Comparison of ENCODE assay signal across 2 cellular contexts in genomic region chr10:71766717-71767419, GRCh38.
TF ChIP-seq lines count a peak whose summit lies in the region.

No MANE protein-coding gene starts in this region.

TF ChIP-seq in GM12878, 131 proteins besides CTCF, POLR2A, EP300 and RAD21 (continued from another document):
- 0 out of 2 replicates have a peak, but pooled peaks have one; percentile 35 for TF ChIP-seq PKNOX1 (IDR thresholded peaks at IDR 0.05)
- peak; percentile 76 for TF ChIP-seq BMI1 (IDR thresholded peaks at IDR 0.05; ENCODE audit: borderline replicate concordance)
- TF ChIP-seq BACH1 (IDR thresholded peaks at IDR 0.05; ENCODE audit: borderline replicate concordance): 0 out of 2 replicates have a peak, but pooled peaks have one; percentile 8
- TF ChIP-seq NR2F1 (conservative IDR thresholded peaks at IDR 0.05): peak; percentile 63
- no peak for TF ChIP-seq SUZ12 (IDR thresholded peaks at IDR 0.05; ENCODE audit: unreplicated experiment)
- TF ChIP-seq BHLHE40 (IDR thresholded peaks at IDR 0.05; ENCODE audit: borderline replicate concordance in 1 of 2, low read depth in 2 of 2, low read length in 1 of 2): peak in 1 of 2 experiments; percentile 57; a peak in 1 of 4 replicates

TF ChIP-seq in GM23338, 12 proteins besides CTCF, POLR2A, EP300 and RAD21:
- TF ChIP-seq, protein P1, sequence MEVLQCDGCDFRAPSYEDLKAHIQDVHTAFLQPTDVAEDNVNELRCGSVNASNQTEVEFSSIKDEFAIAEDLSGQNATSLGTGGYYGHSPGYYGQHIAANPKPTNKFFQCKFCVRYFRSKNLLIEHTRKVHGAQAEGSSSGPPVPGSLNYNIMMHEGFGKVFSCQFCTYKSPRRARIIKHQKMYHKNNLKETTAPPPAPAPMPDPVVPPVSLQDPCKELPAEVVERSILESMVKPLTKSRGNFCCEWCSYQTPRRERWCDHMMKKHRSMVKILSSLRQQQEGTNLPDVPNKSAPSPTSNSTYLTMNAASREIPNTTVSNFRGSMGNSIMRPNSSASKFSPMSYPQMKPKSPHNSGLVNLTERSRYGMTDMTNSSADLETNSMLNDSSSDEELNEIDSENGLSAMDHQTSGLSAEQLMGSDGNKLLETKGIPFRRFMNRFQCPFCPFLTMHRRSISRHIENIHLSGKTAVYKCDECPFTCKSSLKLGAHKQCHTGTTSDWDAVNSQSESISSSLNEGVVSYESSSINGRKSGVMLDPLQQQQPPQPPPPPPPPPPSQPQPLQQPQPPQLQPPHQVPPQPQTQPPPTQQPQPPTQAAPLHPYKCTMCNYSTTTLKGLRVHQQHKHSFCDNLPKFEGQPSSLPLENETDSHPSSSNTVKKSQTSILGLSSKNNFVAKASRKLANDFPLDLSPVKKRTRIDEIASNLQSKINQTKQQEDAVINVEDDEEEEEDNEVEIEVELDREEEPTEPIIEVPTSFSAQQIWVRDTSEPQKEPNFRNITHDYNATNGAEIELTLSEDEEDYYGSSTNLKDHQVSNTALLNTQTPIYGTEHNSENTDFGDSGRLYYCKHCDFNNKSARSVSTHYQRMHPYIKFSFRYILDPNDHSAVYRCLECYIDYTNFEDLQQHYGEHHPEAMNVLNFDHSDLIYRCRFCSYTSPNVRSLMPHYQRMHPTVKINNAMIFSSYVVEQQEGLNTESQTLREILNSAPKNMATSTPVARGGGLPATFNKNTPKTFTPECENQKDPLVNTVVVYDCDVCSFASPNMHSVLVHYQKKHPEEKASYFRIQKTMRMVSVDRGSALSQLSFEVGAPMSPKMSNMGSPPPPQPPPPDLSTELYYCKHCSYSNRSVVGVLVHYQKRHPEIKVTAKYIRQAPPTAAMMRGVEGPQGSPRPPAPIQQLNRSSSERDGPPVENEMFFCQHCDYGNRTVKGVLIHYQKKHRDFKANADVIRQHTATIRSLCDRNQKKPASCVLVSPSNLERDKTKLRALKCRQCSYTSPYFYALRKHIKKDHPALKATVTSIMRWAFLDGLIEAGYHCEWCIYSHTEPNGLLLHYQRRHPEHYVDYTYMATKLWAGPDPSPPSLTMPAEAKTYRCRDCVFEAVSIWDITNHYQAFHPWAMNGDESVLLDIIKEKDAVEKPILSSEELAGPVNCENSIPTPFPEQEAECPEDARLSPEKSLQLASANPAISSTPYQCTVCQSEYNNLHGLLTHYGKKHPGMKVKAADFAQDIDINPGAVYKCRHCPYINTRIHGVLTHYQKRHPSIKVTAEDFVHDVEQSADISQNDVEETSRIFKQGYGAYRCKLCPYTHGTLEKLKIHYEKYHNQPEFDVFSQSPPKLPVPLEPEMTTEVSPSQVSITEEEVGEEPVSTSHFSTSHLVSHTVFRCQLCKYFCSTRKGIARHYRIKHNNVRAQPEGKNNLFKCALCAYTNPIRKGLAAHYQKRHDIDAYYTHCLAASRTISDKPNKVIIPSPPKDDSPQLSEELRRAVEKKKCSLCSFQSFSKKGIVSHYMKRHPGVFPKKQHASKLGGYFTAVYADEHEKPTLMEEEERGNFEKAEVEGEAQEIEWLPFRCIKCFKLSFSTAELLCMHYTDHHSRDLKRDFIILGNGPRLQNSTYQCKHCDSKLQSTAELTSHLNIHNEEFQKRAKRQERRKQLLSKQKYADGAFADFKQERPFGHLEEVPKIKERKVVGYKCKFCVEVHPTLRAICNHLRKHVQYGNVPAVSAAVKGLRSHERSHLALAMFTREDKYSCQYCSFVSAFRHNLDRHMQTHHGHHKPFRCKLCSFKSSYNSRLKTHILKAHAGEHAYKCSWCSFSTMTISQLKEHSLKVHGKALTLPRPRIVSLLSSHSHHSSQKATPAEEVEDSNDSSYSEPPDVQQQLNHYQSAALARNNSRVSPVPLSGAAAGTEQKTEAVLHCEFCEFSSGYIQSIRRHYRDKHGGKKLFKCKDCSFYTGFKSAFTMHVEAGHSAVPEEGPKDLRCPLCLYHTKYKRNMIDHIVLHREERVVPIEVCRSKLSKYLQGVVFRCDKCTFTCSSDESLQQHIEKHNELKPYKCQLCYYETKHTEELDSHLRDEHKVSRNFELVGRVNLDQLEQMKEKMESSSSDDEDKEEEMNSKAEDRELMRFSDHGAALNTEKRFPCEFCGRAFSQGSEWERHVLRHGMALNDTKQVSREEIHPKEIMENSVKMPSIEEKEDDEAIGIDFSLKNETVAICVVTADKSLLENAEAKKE (CRISPR knock-in tag; IDR thresholded peaks at IDR 0.05): no peak
- TF ChIP-seq ZNF331 (CRISPR knock-in tag; IDR thresholded peaks at IDR 0.05; ENCODE audit: low read depth) (no peak), STAT1 (IDR thresholded peaks at IDR 0.05; ENCODE audit: unreplicated experiment) (no peak), CREB1 (CRISPR knock-in tag; IDR thresholded peaks at IDR 0.05; ENCODE audit: low read depth) (no peak), NANOG (IDR thresholded peaks at IDR 0.05; ENCODE audit: borderline replicate concordance) (no peak), ZNF114 (CRISPR knock-in tag; IDR thresholded peaks at IDR 0.05) (no peak), JUNB (IDR thresholded peaks at IDR 0.05; ENCODE audit: unreplicated experiment) (no peak), EZH2 (IDR thresholded peaks at IDR 0.05; ENCODE audit: low read depth, unreplicated experiment) (no peak), POLR2AphosphoS5 (IDR thresholded peaks at IDR 0.05; ENCODE audit: low read depth) (no peak), EZH2phosphoT487 (IDR thresholded peaks at IDR 0.05; ENCODE audit: unreplicated experiment) (no peak)
- TF ChIP-seq, protein P2, sequence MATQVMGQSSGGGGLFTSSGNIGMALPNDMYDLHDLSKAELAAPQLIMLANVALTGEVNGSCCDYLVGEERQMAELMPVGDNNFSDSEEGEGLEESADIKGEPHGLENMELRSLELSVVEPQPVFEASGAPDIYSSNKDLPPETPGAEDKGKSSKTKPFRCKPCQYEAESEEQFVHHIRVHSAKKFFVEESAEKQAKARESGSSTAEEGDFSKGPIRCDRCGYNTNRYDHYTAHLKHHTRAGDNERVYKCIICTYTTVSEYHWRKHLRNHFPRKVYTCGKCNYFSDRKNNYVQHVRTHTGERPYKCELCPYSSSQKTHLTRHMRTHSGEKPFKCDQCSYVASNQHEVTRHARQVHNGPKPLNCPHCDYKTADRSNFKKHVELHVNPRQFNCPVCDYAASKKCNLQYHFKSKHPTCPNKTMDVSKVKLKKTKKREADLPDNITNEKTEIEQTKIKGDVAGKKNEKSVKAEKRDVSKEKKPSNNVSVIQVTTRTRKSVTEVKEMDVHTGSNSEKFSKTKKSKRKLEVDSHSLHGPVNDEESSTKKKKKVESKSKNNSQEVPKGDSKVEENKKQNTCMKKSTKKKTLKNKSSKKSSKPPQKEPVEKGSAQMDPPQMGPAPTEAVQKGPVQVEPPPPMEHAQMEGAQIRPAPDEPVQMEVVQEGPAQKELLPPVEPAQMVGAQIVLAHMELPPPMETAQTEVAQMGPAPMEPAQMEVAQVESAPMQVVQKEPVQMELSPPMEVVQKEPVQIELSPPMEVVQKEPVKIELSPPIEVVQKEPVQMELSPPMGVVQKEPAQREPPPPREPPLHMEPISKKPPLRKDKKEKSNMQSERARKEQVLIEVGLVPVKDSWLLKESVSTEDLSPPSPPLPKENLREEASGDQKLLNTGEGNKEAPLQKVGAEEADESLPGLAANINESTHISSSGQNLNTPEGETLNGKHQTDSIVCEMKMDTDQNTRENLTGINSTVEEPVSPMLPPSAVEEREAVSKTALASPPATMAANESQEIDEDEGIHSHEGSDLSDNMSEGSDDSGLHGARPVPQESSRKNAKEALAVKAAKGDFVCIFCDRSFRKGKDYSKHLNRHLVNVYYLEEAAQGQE (IDR thresholded peaks at IDR 0.05; ENCODE audit: unreplicated experiment): no peak
- TF ChIP-seq, protein P3, sequence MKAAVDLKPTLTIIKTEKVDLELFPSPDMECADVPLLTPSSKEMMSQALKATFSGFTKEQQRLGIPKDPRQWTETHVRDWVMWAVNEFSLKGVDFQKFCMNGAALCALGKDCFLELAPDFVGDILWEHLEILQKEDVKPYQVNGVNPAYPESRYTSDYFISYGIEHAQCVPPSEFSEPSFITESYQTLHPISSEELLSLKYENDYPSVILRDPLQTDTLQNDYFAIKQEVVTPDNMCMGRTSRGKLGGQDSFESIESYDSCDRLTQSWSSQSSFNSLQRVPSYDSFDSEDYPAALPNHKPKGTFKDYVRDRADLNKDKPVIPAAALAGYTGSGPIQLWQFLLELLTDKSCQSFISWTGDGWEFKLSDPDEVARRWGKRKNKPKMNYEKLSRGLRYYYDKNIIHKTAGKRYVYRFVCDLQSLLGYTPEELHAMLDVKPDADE (IDR thresholded peaks at IDR 0.05): no peak
TF ChIP-seq in GM23338: peak in this region for 0.
